11 cellular contexts compared by ENCODE assay signal in the genomic region with DNA sequence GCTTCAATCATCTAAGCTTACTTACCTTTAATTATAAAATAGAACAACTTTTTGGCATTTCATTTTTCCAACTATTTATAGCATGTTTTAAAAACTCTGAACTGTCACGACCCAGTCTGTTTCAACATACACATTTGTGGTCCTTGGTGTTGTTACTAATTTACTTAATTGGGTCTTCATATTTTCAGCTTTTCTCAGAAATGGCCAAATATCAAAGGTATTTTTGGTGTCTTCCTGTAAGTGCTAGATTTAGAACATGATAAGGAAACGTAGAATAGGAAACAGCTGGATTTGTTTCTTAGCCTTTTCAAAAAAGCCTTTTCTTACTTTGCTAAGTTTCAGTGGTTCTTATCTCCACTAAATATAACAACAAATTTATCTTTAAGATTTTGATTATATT. TPM values are rescaled to one million over a fixed set of nuclear protein-coding genes. Genes with fewer than 3 reads are reported as not detected.
DNase-seq lines count a peak whose midpoint lies in the region; ATAC-seq and TF ChIP-seq lines count a peak whose summit lies in the region.
"Had no signal": no experiment of that assay in that cellular context is flagged by ENCODE, and none has a peak within 500 bp of the region (broad histone marks: within the 10 kb centered on the region; RNA-seq: fewer than 3 reads in every experiment).

No MANE protein-coding gene starts in this region.

- no peak for TF ChIP-seq CTCF in A673 (conservative IDR thresholded peaks at IDR 0.05; ENCODE audit: low read depth, low read length)
- TF ChIP-seq CTCF in IMR-90 (conservative IDR thresholded peaks at IDR 0.05; ENCODE audit: low read depth, low read length): no peak
- no peak for TF ChIP-seq CTCF in breast epithelium (IDR thresholded peaks at IDR 0.05)
- no peak for TF ChIP-seq CTCF in nephron progenitor cell (IDR thresholded peaks at IDR 0.05)
- TF ChIP-seq CTCF in ovary (IDR thresholded peaks at IDR 0.05): no peak

- no peak overlapping the region for H2AFZ ChIP-seq in IMR-90 (replicated peaks; ENCODE audit: low read length, poor library complexity)

- 0 out of 2 replicates have a peak overlapping the region, but pooled peaks have one; percentile 45 for H2BK120ac ChIP-seq in IMR-90 (ENCODE audit: low read depth, low read length)

- no peak overlapping the region; a peak in 1 of 4 replicates for H4K8ac ChIP-seq in IMR-90 (ENCODE audit: low read depth in 2 of 2, low read length in 2 of 2)

- H3K56ac ChIP-seq in IMR-90 (ENCODE audit: extremely low read depth, insufficient read depth, low read length): no peak overlapping the region

- peaks cover 3 to 21% of the 10 kb centered on the region in 2 experiments; a peak in 2 of 4 replicates for H3K79me1 ChIP-seq in IMR-90 (ENCODE audit: low read depth in 1 of 2, low read length in 2 of 2)

- ATAC-seq in IMR-90 (ENCODE audit: low read depth) (no peak), GM19452 (IDR thresholded peaks at IDR 0.05; ENCODE audit: unreplicated experiment) (no peak)
- no peak for ATAC-seq in natural killer cell treated with Interleukin-12 subunit alpha and Interleukin-12 subunit beta and Interleukin-15 and Interleukin-18, amount 100 ng/mL, for 72 hours

- no peak overlapping the region for H3K4me3 Mint-ChIP-seq in natural killer cell treated with Interleukin-12 subunit alpha and Interleukin-12 subunit beta and Interleukin-15 and Interleukin-18, amount 100 ng/mL, for 72 hours
- no peak overlapping the region for H3K4me3 Mint-ChIP-seq in nephron progenitor cell

- peak overlapping the region; percentile 2; the same call in 1 of the 2 replicates for H3K4ac ChIP-seq in IMR-90 (ENCODE audit: low read depth, low read length)

- BruUV-seq in A673 (replicated peaks; lab: Mats Ljungman, UMichigan): no TSS peak
- no TSS peak for BruUV-seq in IMR-90 (replicated peaks; lab: Mats Ljungman, UMichigan)

- H4K91ac ChIP-seq in IMR-90 (ENCODE audit: insufficient read depth, low read depth, low read length): no peak overlapping the region

- H2AK9ac ChIP-seq in IMR-90 (replicated peaks; ENCODE audit: low read depth, low read length, poor library complexity): no peak overlapping the region

- TF ChIP-seq EP300 in ovary (IDR thresholded peaks at IDR 0.05): no peak

- H3K27ac ChIP-seq in A673 (ENCODE audit: low read depth, low read length, poor library complexity, severe bottlenecking) (peak overlapping the region; percentile 21), IMR-90 (ENCODE audit: insufficient read depth, low read length) (no peak overlapping the region), breast epithelium (peak overlapping the region; percentile 81 to 82), ovary (no peak overlapping the region)

- H3K4me3 ChIP-seq in A673 (ENCODE audit: low read depth, low read length, poor library complexity, severe bottlenecking) (no peak overlapping the region), IMR-90 (ENCODE audit: insufficient read depth, low read depth, low read length) (no peak overlapping the region), breast epithelium (peak overlapping the region in 1 of 3 donors; percentile 33), ovary (no peak overlapping the region)

- H3K4me2 ChIP-seq in IMR-90 (ENCODE audit: low read depth, low read length): no peak overlapping the region

- POLR2A ChIA-PET in A673 (lab: Charles Lee; ENCODE audit: low non-redundant PET) (no interaction called here), IMR-90 (lab: Charles Lee; ENCODE audit: unreplicated experiment) (no interaction called here)

- CTCF ChIA-PET in A673 (lab: Charles Lee) (interaction anchor here (0.6 kb wide), 1 partner anchor 97 kb away, joined by 5 read pairs; no protein-coding TSS in a partner anchor), IMR-90 (lab: Yijun Ruan, JAX) (interaction anchor here (0.9 kb wide), 1 partner anchor 169 kb away, joined by 3 read pairs; no protein-coding TSS in a partner anchor)

- no peak for TF ChIP-seq POLR2A in IMR-90 (IDR thresholded peaks at IDR 0.05; ENCODE audit: low read depth, low read length)
- no peak for TF ChIP-seq POLR2A in breast epithelium (IDR thresholded peaks at IDR 0.05)
- TF ChIP-seq POLR2A in ovary (IDR thresholded peaks at IDR 0.05): no peak

- H3K9me3 ChIP-seq in A673 (ENCODE audit: low read depth, low read length, poor library complexity, severe bottlenecking) (no peaks in the 10 kb centered on the region), IMR-90 (ENCODE audit: control insufficient read depth, insufficient read depth, low read length) (no peaks in the 10 kb centered on the region), breast epithelium (no peaks in the 10 kb centered on the region), ovary (no peaks in the 10 kb centered on the region)

- DNase-seq in A673 (ENCODE audit: low spot score) (no peak), IMR-90 (no peak), breast epithelium (ENCODE audit: low spot score in 2 of 2) (no peak), nephron progenitor cell (no peak), inferior parietal cortex (ENCODE audit: extremely low spot score) (no peak), ovary (no peak)
- DNase-seq in natural killer cell treated with Interleukin-12 subunit alpha and Interleukin-12 subunit beta and Interleukin-15 and Interleukin-18, amount 100 ng/mL, for 72 hours (ENCODE audit: low spot score): no peak
- DNase-seq: Calu3, NCI-H526 treated with DMSO at 0.1 percent for 48 hours, posterior cingulate gyrus had no signal

- dilution Hi-C loops in IMR-90 (cut with HindIII; ENCODE audit: low sequenced_read_pairs, unreplicated experiment): no loop called here

- no peaks in the 10 kb centered on the region for H3K36me3 ChIP-seq in A673 (ENCODE audit: insufficient read depth, low read length, poor library complexity, severe bottlenecking)
- H3K36me3 ChIP-seq in IMR-90 (ENCODE audit: control insufficient read depth, insufficient read depth, low read length): no peaks in the 10 kb centered on the region
- no peaks in the 10 kb centered on the region for H3K36me3 ChIP-seq in breast epithelium
- no peaks in the 10 kb centered on the region for H3K36me3 ChIP-seq in ovary

- H3K27me3 ChIP-seq in A673 (replicated peaks; ENCODE audit: insufficient read depth, low read depth, low read length, poor library complexity) (no peaks in the 10 kb centered on the region), IMR-90 (ENCODE audit: control insufficient read depth, insufficient read depth, low read length) (no peaks in the 10 kb centered on the region), breast epithelium (no peaks in the 10 kb centered on the region), ovary (no peaks in the 10 kb centered on the region)

- H3K9me1 ChIP-seq in IMR-90 (ENCODE audit: insufficient read depth, low read length): no peaks in the 10 kb centered on the region

- peaks cover 22% of the 10 kb centered on the region for H3K4me1 ChIP-seq in A673 (ENCODE audit: insufficient read depth, low read length, poor library complexity, severe bottlenecking)
- H3K4me1 ChIP-seq in IMR-90 (ENCODE audit: control insufficient read depth, insufficient read depth, low read length): peaks cover 5% of the 10 kb centered on the region; the same call in 1 of the 2 replicates
- peaks cover 0 to 14% of the 10 kb centered on the region in 2 donors for H3K4me1 ChIP-seq in breast epithelium
- H3K4me1 ChIP-seq in ovary (ENCODE audit: insufficient read depth): no peaks in the 10 kb centered on the region

- H3K14ac ChIP-seq in IMR-90 (replicated peaks; ENCODE audit: low read depth, low read length): no peak overlapping the region

- no peaks in the 10 kb centered on the region for H3K27me3 Mint-ChIP-seq in natural killer cell treated with Interleukin-12 subunit alpha and Interleukin-12 subunit beta and Interleukin-15 and Interleukin-18, amount 100 ng/mL, for 72 hours
- H3K27me3 Mint-ChIP-seq in nephron progenitor cell (ENCODE audit: low read depth, poor library complexity): no peaks in the 10 kb centered on the region

- peaks cover 41 to 73% of the 10 kb centered on the region in 2 donors for H3K4me1 Mint-ChIP-seq in natural killer cell treated with Interleukin-12 subunit alpha and Interleukin-12 subunit beta and Interleukin-15 and Interleukin-18, amount 100 ng/mL, for 72 hours (ENCODE audit: low read depth in 2 of 2)
- H3K4me1 Mint-ChIP-seq in nephron progenitor cell: peaks cover 12% of the 10 kb centered on the region

- no CpG with 5 or more reads among the region's 2 CpGs for WGBS in IMR-90 (ENCODE audit: extremely low coverage in 2 of 2, insufficient read length in 1 of 2), 2 experiments
- 25 to 41% (median 26%) methylated on average over 2 of the region's 2 CpGs for WGBS in ovary, 3 donors

- no peak for TF ChIP-seq RAD21 in IMR-90 (IDR thresholded peaks at IDR 0.05; ENCODE audit: low read length)

- H3K9ac ChIP-seq in IMR-90 (ENCODE audit: low read depth, low read length): no peak overlapping the region

- in situ Hi-C loops in IMR-90 (cut with MboI; ENCODE audit: low sequenced_read_pairs): no loop called here

- peaks cover 6% of the 10 kb centered on the region for H3K36me3 Mint-ChIP-seq in natural killer cell treated with Interleukin-12 subunit alpha and Interleukin-12 subunit beta and Interleukin-15 and Interleukin-18, amount 100 ng/mL, for 72 hours
- peaks cover 12% of the 10 kb centered on the region for H3K36me3 Mint-ChIP-seq in nephron progenitor cell (ENCODE audit: low read depth)

- H4K5ac ChIP-seq in IMR-90 (ENCODE audit: low read depth, low read length): no peak overlapping the region

- peak overlapping the region; percentile 65 for H2BK5ac ChIP-seq in IMR-90 (ENCODE audit: low read depth, low read length, poor library complexity, severe bottlenecking)

- no peak overlapping the region for H2BK20ac ChIP-seq in IMR-90 (ENCODE audit: low read depth, low read length)

- intact Hi-C loops in A673 (cut with micrococcal nuclease; ENCODE audit: unreplicated experiment) (no loop called here), IMR-90 (cut with micrococcal nuclease) (no loop called here), breast epithelium (cut with DNase I; ENCODE audit: low total_unique reads) (no loop called here), ovary (cut with DNase I) (loop anchor here in 1 of 4 donors (10.0 kb wide), 1 partner anchor 173 kb away; no protein-coding TSS in a partner anchor)

- no peaks in the 10 kb centered on the region for H3K9me3 Mint-ChIP-seq in natural killer cell treated with Interleukin-12 subunit alpha and Interleukin-12 subunit beta and Interleukin-15 and Interleukin-18, amount 100 ng/mL, for 72 hours
- peaks cover 3% of the 10 kb centered on the region for H3K9me3 Mint-ChIP-seq in nephron progenitor cell

- no peak overlapping the region for H3K18ac ChIP-seq in IMR-90 (ENCODE audit: low read depth, low read length)

- peak overlapping the region; percentile 75 to 90 for H3K27ac Mint-ChIP-seq in natural killer cell treated with Interleukin-12 subunit alpha and Interleukin-12 subunit beta and Interleukin-15 and Interleukin-18, amount 100 ng/mL, for 72 hours
- no peak overlapping the region for H3K27ac Mint-ChIP-seq in nephron progenitor cell

- H2BK15ac ChIP-seq in IMR-90 (ENCODE audit: low read depth, low read length): no peak overlapping the region

- H4K20me1 ChIP-seq in IMR-90 (ENCODE audit: insufficient read depth, low read length): no peaks in the 10 kb centered on the region

- H3K23ac ChIP-seq in IMR-90 (ENCODE audit: low read depth, low read length): no peak overlapping the region

- H2AK5ac ChIP-seq in IMR-90 (ENCODE audit: low read depth, low read length): no peak overlapping the region

RNA-seq across cellular contexts. Expression of a gene that starts 11.4 kb away (rescaled TPM):
- total RNA-seq in A673 (2021) (4.0 and 6.7 TPM in 2 replicates), IMR-90 (2012; rRNA removed) (1.4 and 4.4 TPM in 2 replicates), breast epithelium (10 to 100 TPM; 23.7 to 44.2 (median 40.5) TPM), ovary (10 to 100 TPM in 6 of 7 donors, 1 to 10 TPM in 1; 7.7 to 25.0 (median 15.9) TPM)
- polyA plus RNA-seq in IMR-90 (2012; rRNA removed) (0.99 and 2.0 TPM in 2 replicates), ovary (10 to 100 TPM; 20.2 to 21.3 TPM)
- 0.14 and 0.45 TPM in 2 replicates for polyA plus RNA-seq in IMR-90 (2012; cell fraction: cytosol; rRNA removed)
- polyA plus RNA-seq in IMR-90 (2012; cell fraction: nucleus; rRNA removed; ENCODE audit: low replicate concordance): 0.04 and 1.5 TPM in 2 replicates
- total RNA-seq in natural killer cell treated with Interleukin-12 subunit alpha and Interleukin-12 subunit beta and Interleukin-15 and Interleukin-18, amount 100 ng/mL, for 72 hours: 10 to 100 TPM; 16.5 to 26.5 TPM

Comparison
In these comparisons a context has a peak if more than half of its experiments do, and no peak if none do; other contexts are left out.
1. H3K27ac ChIP-seq: peak in A673 (single experiment) and breast epithelium (2 of 2); none in IMR-90 (single experiment) and ovary (0 of 2).